Comparison of ENCODE assay signal across 12 cellular contexts in the genomic region with DNA sequence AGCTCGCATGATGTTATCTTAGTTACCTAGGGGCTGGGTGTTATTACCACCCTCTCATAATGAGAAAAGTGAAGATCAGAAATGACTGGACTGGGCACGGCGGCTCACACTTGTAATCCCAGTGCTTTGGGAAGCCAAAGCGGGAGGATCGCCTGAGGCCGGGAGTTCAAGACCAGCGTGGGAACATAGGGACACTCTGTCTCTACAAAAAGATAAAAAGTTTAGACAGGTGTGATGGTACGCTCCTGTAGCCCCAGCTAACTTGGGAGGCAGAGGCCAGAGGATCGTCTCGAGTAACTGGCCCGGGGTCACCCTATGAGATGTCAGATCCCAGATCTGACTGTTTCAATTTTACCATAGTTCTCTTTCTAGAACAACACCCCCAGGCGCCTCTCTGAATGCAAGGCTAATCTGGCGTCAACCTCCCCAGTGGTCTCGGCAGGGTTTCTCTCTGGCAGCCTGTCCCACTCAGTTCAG. TPM values are rescaled to one million over a fixed set of nuclear protein-coding genes. Genes with fewer than 3 reads are reported as not detected.
DNase-seq lines count a peak whose midpoint lies in the region; ATAC-seq and TF ChIP-seq lines count a peak whose summit lies in the region.
"Had no signal": no experiment of that assay in that cellular context is flagged by ENCODE, and none has a peak within 500 bp of the region (broad histone marks: within the 10 kb centered on the region; RNA-seq: fewer than 3 reads in every experiment).

No MANE protein-coding gene starts in this region.

- CTCF ChIA-PET in HEK293 (lab: Yijun Ruan, JAX): interaction anchor here (0.6 kb wide), 1 partner anchor 377 kb away, joined by 3 read pairs; no protein-coding TSS in a partner anchor

- no peaks in the 10 kb centered on the region for H3K36me3 ChIP-seq in HEK293 (ENCODE audit: control insufficient read depth in 2 of 2, insufficient read depth in 1 of 2, low read length in 2 of 2)
- H3K36me3 ChIP-seq: thoracic aorta had no signal

- no peak overlapping the region for H3K27ac ChIP-seq in HEK293 (ENCODE audit: extremely low read depth, low read depth, low read length)
- H3K27ac ChIP-seq: RWPE1, thoracic aorta had no signal

- peaks cover 60% of the 10 kb centered on the region for H3K4me1 Mint-ChIP-seq in activated T-helper 2 cell treated with anti-CD3 and anti-CD28 coated beads, Interferon-gamma antibody, Interleukin-2, Interleukin-4, amounts not matched to agents 10 μg/mL and 5 μg/mL and 100 μg/mL, durations not matched to agents 14 hours and 24 hours and 36 hours (ENCODE audit: low read depth)
- peaks cover 23% of the 10 kb centered on the region for H3K4me1 Mint-ChIP-seq in nephron

- peak overlapping the region; percentile 77 for H3K4me3 Mint-ChIP-seq in activated T-helper 2 cell treated with anti-CD3 and anti-CD28 coated beads, Interferon-gamma antibody, Interleukin-2, Interleukin-4, amounts not matched to agents 10 μg/mL and 5 μg/mL and 100 μg/mL, durations not matched to agents 14 hours and 24 hours and 36 hours (ENCODE audit: low read depth)
- H3K4me3 Mint-ChIP-seq in nephron: peak overlapping the region; percentile 74 to 84 (median 82)

- POLR2A ChIA-PET in HEK293 (lab: Yijun Ruan, JAX): no interaction called here

- peak overlapping the region; percentile 87 for H3K27ac Mint-ChIP-seq in activated T-helper 2 cell treated with anti-CD3 and anti-CD28 coated beads, Interferon-gamma antibody, Interleukin-2, Interleukin-4, amounts not matched to agents 10 μg/mL and 5 μg/mL and 100 μg/mL, durations not matched to agents 14 hours and 24 hours and 36 hours
- H3K27ac Mint-ChIP-seq in nephron: peak overlapping the region; percentile 80 to 92 (median 85)

- no peaks in the 10 kb centered on the region for H3K9me3 ChIP-seq in HEK293 (ENCODE audit: control insufficient read depth, insufficient read depth, low read depth, low read length)
- H3K9me3 ChIP-seq: thoracic aorta had no signal

- no peaks in the 10 kb centered on the region for H3K27me3 Mint-ChIP-seq in activated T-helper 2 cell treated with anti-CD3 and anti-CD28 coated beads, Interferon-gamma antibody, Interleukin-2, Interleukin-4, amounts not matched to agents 10 μg/mL and 5 μg/mL and 100 μg/mL, durations not matched to agents 14 hours and 24 hours and 36 hours (ENCODE audit: low read depth)
- H3K27me3 Mint-ChIP-seq in nephron (ENCODE audit: low read depth): peaks cover 5% of the 10 kb centered on the region

- H3K4me3 ChIP-seq in HEK293 (ENCODE audit: low read depth, low read length): no peak overlapping the region
- H3K4me3 ChIP-seq: thoracic aorta had no signal

- peak; percentile 1 for DNase-seq in D341Med (ENCODE audit: low spot score)
- no peak for DNase-seq in activated T-helper 2 cell treated with anti-CD3 and anti-CD28 coated beads, Interferon-gamma antibody, Interleukin-2, Interleukin-4, amounts not matched to agents 10 μg/mL and 5 μg/mL and 100 μg/mL, durations not matched to agents 14 hours and 24 hours and 36 hours (ENCODE audit: low spot score)
- DNase-seq in NCI-H146 treated with DMSO at 0.1 percent for 48 hours (lab: John Stamatoyannopoulos, UW; ENCODE audit: unreplicated experiment): no peak
- DNase-seq in Kasumi-1 (lab: John Stamatoyannopoulos, UW): no peak
- DNase-seq in NCI-H2029 treated with DMSO at 0.1 percent for 48 hours (lab: John Stamatoyannopoulos, UW): no peak
- DNase-seq: NCI-H2171 treated with DMSO at 0.1 percent for 48 hours; stimulated activated CD4-positive, alpha-beta T cell treated with anti-CD3 and anti-CD28 coated beads, Interleukin-1b, Interleukin-23, amount 100 ng/mL, for 48 hours had no signal

- H3K9me3 Mint-ChIP-seq in activated T-helper 2 cell treated with anti-CD3 and anti-CD28 coated beads, Interferon-gamma antibody, Interleukin-2, Interleukin-4, amounts not matched to agents 10 μg/mL and 5 μg/mL and 100 μg/mL, durations not matched to agents 14 hours and 24 hours and 36 hours: no peaks in the 10 kb centered on the region
- no peaks in the 10 kb centered on the region for H3K9me3 Mint-ChIP-seq in nephron

- H3K36me3 Mint-ChIP-seq in activated T-helper 2 cell treated with anti-CD3 and anti-CD28 coated beads, Interferon-gamma antibody, Interleukin-2, Interleukin-4, amounts not matched to agents 10 μg/mL and 5 μg/mL and 100 μg/mL, durations not matched to agents 14 hours and 24 hours and 36 hours (ENCODE audit: low read depth): no peaks in the 10 kb centered on the region
- no peaks in the 10 kb centered on the region for H3K36me3 Mint-ChIP-seq in nephron (ENCODE audit: low read depth)

- TF ChIP-seq CTCF in HEK293 (tag by site-specific recombination; IDR thresholded peaks at IDR 0.05) (no peak), nephron (IDR thresholded peaks at IDR 0.05; ENCODE audit: unreplicated experiment in 3 of 3) (no peak)

- intact Hi-C loops in activated T-helper 2 cell treated with anti-CD3 and anti-CD28 coated beads, Interferon-gamma antibody, Interleukin-2, Interleukin-4, amounts not matched to agents 10 μg/mL and 5 μg/mL and 100 μg/mL, durations not matched to agents 14 hours and 24 hours and 36 hours (cut with micrococcal nuclease): loop anchor here (2.0 to 5.0 kb wide), 2 partner anchors 197 to 236 kb away; a partner anchor contains a TSS

- no peak for ATAC-seq in GM21515 (IDR thresholded peaks at IDR 0.05; ENCODE audit: unreplicated experiment)

- peaks cover 8% of the 10 kb centered on the region for H3K4me1 ChIP-seq in HEK293 (ENCODE audit: control insufficient read depth, insufficient read depth, low read length)

TF ChIP-seq in HEK293, 187 proteins besides CTCF, POLR2A, EP300 and RAD21:
- no peak for TF ChIP-seq ZNF121 (tag by site-specific recombination; IDR thresholded peaks at IDR 0.05)
- TF ChIP-seq, protein P1, sequence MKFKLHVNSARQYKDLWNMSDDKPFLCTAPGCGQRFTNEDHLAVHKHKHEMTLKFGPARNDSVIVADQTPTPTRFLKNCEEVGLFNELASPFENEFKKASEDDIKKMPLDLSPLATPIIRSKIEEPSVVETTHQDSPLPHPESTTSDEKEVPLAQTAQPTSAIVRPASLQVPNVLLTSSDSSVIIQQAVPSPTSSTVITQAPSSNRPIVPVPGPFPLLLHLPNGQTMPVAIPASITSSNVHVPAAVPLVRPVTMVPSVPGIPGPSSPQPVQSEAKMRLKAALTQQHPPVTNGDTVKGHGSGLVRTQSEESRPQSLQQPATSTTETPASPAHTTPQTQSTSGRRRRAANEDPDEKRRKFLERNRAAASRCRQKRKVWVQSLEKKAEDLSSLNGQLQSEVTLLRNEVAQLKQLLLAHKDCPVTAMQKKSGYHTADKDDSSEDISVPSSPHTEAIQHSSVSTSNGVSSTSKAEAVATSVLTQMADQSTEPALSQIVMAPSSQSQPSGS (tag by site-specific recombination; IDR thresholded peaks at IDR 0.05; ENCODE audit: low read depth): no peak
- TF ChIP-seq, protein P2, sequence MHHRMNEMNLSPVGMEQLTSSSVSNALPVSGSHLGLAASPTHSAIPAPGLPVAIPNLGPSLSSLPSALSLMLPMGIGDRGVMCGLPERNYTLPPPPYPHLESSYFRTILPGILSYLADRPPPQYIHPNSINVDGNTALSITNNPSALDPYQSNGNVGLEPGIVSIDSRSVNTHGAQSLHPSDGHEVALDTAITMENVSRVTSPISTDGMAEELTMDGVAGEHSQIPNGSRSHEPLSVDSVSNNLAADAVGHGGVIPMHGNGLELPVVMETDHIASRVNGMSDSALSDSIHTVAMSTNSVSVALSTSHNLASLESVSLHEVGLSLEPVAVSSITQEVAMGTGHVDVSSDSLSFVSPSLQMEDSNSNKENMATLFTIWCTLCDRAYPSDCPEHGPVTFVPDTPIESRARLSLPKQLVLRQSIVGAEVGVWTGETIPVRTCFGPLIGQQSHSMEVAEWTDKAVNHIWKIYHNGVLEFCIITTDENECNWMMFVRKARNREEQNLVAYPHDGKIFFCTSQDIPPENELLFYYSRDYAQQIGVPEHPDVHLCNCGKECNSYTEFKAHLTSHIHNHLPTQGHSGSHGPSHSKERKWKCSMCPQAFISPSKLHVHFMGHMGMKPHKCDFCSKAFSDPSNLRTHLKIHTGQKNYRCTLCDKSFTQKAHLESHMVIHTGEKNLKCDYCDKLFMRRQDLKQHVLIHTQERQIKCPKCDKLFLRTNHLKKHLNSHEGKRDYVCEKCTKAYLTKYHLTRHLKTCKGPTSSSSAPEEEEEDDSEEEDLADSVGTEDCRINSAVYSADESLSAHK (tag by site-specific recombination; IDR thresholded peaks at IDR 0.05): 0 out of 2 replicates have a peak, but pooled peaks have one; percentile 10
TF ChIP-seq in HEK293: peak in this region for 1.

RNA-seq across cellular contexts. Expression of a gene that starts 1.9 kb away (rescaled TPM):
- 6.3 and 6.8 TPM in 2 replicates for total RNA-seq in activated T-helper 2 cell treated with anti-CD3 and anti-CD28 coated beads, Interferon-gamma antibody, Interleukin-2, Interleukin-4, amounts not matched to agents 10 μg/mL and 5 μg/mL and 100 μg/mL, durations not matched to agents 14 hours and 24 hours and 36 hours

RNA-seq across cellular contexts. Expression of a gene that starts 4.2 kb away (rescaled TPM):
- total RNA-seq in activated T-helper 2 cell treated with anti-CD3 and anti-CD28 coated beads, Interferon-gamma antibody, Interleukin-2, Interleukin-4, amounts not matched to agents 10 μg/mL and 5 μg/mL and 100 μg/mL, durations not matched to agents 14 hours and 24 hours and 36 hours: 2.1 and 2.8 TPM in 2 replicates

RNA-seq across cellular contexts. Expression of a gene that starts 52.0 kb away (rescaled TPM):
- 5.7 and 6.6 TPM in 2 replicates for total RNA-seq in activated T-helper 2 cell treated with anti-CD3 and anti-CD28 coated beads, Interferon-gamma antibody, Interleukin-2, Interleukin-4, amounts not matched to agents 10 μg/mL and 5 μg/mL and 100 μg/mL, durations not matched to agents 14 hours and 24 hours and 36 hours
